In genomic region chr1:17970757-17971156, GRCh38 we compare ENCODE assay signal across 24 cellular contexts.
"Had no signal": no experiment of that assay in that cellular context is flagged by ENCODE, and none has a peak within 500 bp of the region (broad histone marks: within the 10 kb centered on the region; RNA-seq: fewer than 3 reads in every experiment).

No MANE protein-coding gene starts in this region.

- DNase-seq: activated CD4-positive, alpha-beta T cell treated with anti-CD3 and anti-CD28 coated beads for 4 hours; activated CD4-positive, alpha-beta T cell treated with anti-CD3 and anti-CD28 coated beads, Interleukin-2, amount 50 U/mL, for 4 hours; activated CD8-positive, alpha-beta T cell treated with anti-CD3 and anti-CD28 coated beads, Interleukin-2, amount 10 ng/mL, durations not matched to agents 7 days and 5 days; activated effector memory CD4-positive, alpha-beta T cell treated with Interleukin-2 at 50 U/mL for 16 hours; activated naive CD4-positive, alpha-beta T cell; activated T-cell treated with anti-CD3 and anti-CD28 coated beads, Interleukin-2, amount 50 U/mL, for 24 hours; body of pancreas; central memory CD4-positive, alpha-beta T cell; MM.1S; NCI-H1105; NCI-H1436; NCI-H1694 treated with DMSO at 0.1 percent for 48 hours; NCI-H2029 treated with DMSO at 0.1 percent for 48 hours; NCI-H524; PC-9; T-cell had no signal

- H3K9me3 Mint-ChIP-seq: activated naive CD4-positive, alpha-beta T cell treated with anti-CD3 and anti-CD28 coated beads, Interleukin-2, amount 50 U/mL, for 24 hours; activated T-cell treated with anti-CD3 and anti-CD28 coated beads, Interleukin-2, amount 50 U/mL, for 24 hours; activated T-helper 1 cell treated with anti-CD3 and anti-CD28 coated beads, Interleukin-12 subunit alpha, Interleukin-12 subunit beta, Interleukin-2, Interleukin-4 antibody, amounts not matched to agents 30 ng/mL and 10 ng/mL and 1 ng/mL, durations not matched to agents 14 hours and 24 hours and 36 hours; T-cell had no signal

- H3K4me3 ChIP-seq: ascending aorta, body of pancreas, PC-9, SK-N-MC had no signal

- H3K4me1 ChIP-seq: ascending aorta, body of pancreas had no signal

- H3K9me3 ChIP-seq: ascending aorta, body of pancreas had no signal

- H3K36me3 ChIP-seq: ascending aorta had no signal

- H3K27ac ChIP-seq: ascending aorta, body of pancreas, PC-9, SK-N-MC, VCaP had no signal

- H3K27ac Mint-ChIP-seq: activated CD8-positive, alpha-beta T cell treated with anti-CD3 and anti-CD28 coated beads, Interleukin-2, amount 10 ng/mL, durations not matched to agents 7 days and 5 days; activated naive CD4-positive, alpha-beta T cell treated with anti-CD3 and anti-CD28 coated beads, Interleukin-2, amount 50 U/mL, for 24 hours; activated T-cell treated with anti-CD3 and anti-CD28 coated beads, Interleukin-2, amount 50 U/mL, for 24 hours; activated T-helper 1 cell treated with anti-CD3 and anti-CD28 coated beads, Interleukin-12 subunit alpha, Interleukin-12 subunit beta, Interleukin-2, Interleukin-4 antibody, amounts not matched to agents 30 ng/mL and 10 ng/mL and 1 ng/mL, durations not matched to agents 14 hours and 24 hours and 36 hours; T-cell had no signal

- H2AFZ ChIP-seq: PC-9 had no signal

- H3K4me3 Mint-ChIP-seq: activated CD8-positive, alpha-beta T cell treated with anti-CD3 and anti-CD28 coated beads, Interleukin-2, amount 10 ng/mL, durations not matched to agents 7 days and 5 days; activated naive CD4-positive, alpha-beta T cell treated with anti-CD3 and anti-CD28 coated beads, Interleukin-2, amount 50 U/mL, for 24 hours; activated T-cell treated with anti-CD3 and anti-CD28 coated beads, Interleukin-2, amount 50 U/mL, for 24 hours; activated T-helper 1 cell treated with anti-CD3 and anti-CD28 coated beads, Interleukin-12 subunit alpha, Interleukin-12 subunit beta, Interleukin-2, Interleukin-4 antibody, amounts not matched to agents 30 ng/mL and 10 ng/mL and 1 ng/mL, durations not matched to agents 14 hours and 24 hours and 36 hours; T-cell had no signal

- H3K27me3 ChIP-seq: ascending aorta, body of pancreas had no signal

- H3K36me3 Mint-ChIP-seq: activated naive CD4-positive, alpha-beta T cell treated with anti-CD3 and anti-CD28 coated beads, Interleukin-2, amount 50 U/mL, for 24 hours; T-cell had no signal

- ATAC-seq: activated CD4-positive, CD25-positive, alpha-beta regulatory T cell treated with anti-CD3 and anti-CD28 coated beads, Interleukin-2, amount 50 U/mL, for 24 hours; activated CD8-positive, alpha-beta T cell treated with anti-CD3 and anti-CD28 coated beads, Interleukin-2, amount 10 ng/mL, durations not matched to agents 7 days and 5 days; body of pancreas; Right ventricle myocardium inferior; T-cell had no signal

- FAIRE-seq: bronchial epithelial cell had no signal

- H3K4me2 ChIP-seq: PC-9 had no signal

- H3K4me1 Mint-ChIP-seq: activated naive CD4-positive, alpha-beta T cell treated with anti-CD3 and anti-CD28 coated beads, Interleukin-2, amount 50 U/mL, for 24 hours had no signal
